In genomic region chr6:8080338-8081151, GRCh38 we compare ENCODE assay signal across 12 cellular contexts. TPM values are rescaled to one million over a fixed set of nuclear protein-coding genes. Genes with fewer than 3 reads are reported as not detected.
DNase-seq lines count a peak whose midpoint lies in the region; ATAC-seq and TF ChIP-seq lines count a peak whose summit lies in the region.
"Had no signal": no experiment of that assay in that cellular context is flagged by ENCODE, and none has a peak within 500 bp of the region (broad histone marks: within the 10 kb centered on the region; RNA-seq: fewer than 3 reads in every experiment).

No MANE protein-coding gene starts in this region.

- DNase-seq in Daoy (ENCODE audit: low read depth) (peak; percentile 55), NOMO-1 treated with DMSO at 0.1 percent for 48 hours (lab: John Stamatoyannopoulos, UW; ENCODE audit: unreplicated experiment) (peak; percentile 89), dermis blood vessel endothelial cell (peak; percentile 59), tibial nerve (ENCODE audit: low spot score in 2 of 2) (no peak), prostate gland (ENCODE audit: low spot score) (no peak), NCI-H1048 (lab: John Stamatoyannopoulos, UW) (no peak)
- DNase-seq: activated T-cell treated with anti-CD3 and anti-CD28 coated beads, Interleukin-2, amount 50 U/mL, for 24 hours; DMS 273 treated with DMSO at 0.1 percent for 48 hours; islet precursor cell had no signal

- TF ChIP-seq POLR2A in tibial nerve (IDR thresholded peaks at IDR 0.05) (no peak), prostate gland (IDR thresholded peaks at IDR 0.05) (no peak)

- ATAC-seq in GM19455 (IDR thresholded peaks at IDR 0.05; ENCODE audit: unreplicated experiment) = no peak

- no peak for TF ChIP-seq CTCF in nephron (IDR thresholded peaks at IDR 0.05; ENCODE audit: unreplicated experiment in 3 of 3)
- TF ChIP-seq CTCF in tibial nerve (IDR thresholded peaks at IDR 0.05) = no peak
- no peak for TF ChIP-seq CTCF in prostate gland (IDR thresholded peaks at IDR 0.05)

- no peaks in the 10 kb centered on the region for H3K9me3 Mint-ChIP-seq in nephron
- H3K9me3 Mint-ChIP-seq: activated T-cell treated with anti-CD3 and anti-CD28 coated beads, Interleukin-2, amount 50 U/mL, for 24 hours; T-helper 1 cell treated with Interleukin-12 subunit alpha and Interleukin-12 subunit beta and Interleukin-4 antibody, amounts not matched to agents 30 μg/mL and 1 μg/mL, for 36 hours had no signal

- H3K27me3 ChIP-seq in tibial nerve = no peaks in the 10 kb centered on the region
- H3K27me3 ChIP-seq in prostate gland (replicated peaks; ENCODE audit: insufficient read depth) = no peaks in the 10 kb centered on the region

- peak overlapping the region; percentile 89 to 98 (median 96) for H3K27ac Mint-ChIP-seq in nephron
- H3K27ac Mint-ChIP-seq: activated T-cell treated with anti-CD3 and anti-CD28 coated beads, Interleukin-2, amount 50 U/mL, for 24 hours; T-helper 1 cell treated with Interleukin-12 subunit alpha and Interleukin-12 subunit beta and Interleukin-4 antibody, amounts not matched to agents 30 μg/mL and 1 μg/mL, for 36 hours had no signal

- TF ChIP-seq EP300 in tibial nerve (IDR thresholded peaks at IDR 0.05) = no peak

- intact Hi-C loops in prostate gland (cut with DNase I) = no loop called here

- peaks cover 28% of the 10 kb centered on the region for H3K4me1 Mint-ChIP-seq in nephron

- peaks cover 4% of the 10 kb centered on the region for H3K27me3 Mint-ChIP-seq in nephron (ENCODE audit: low read depth)
- H3K27me3 Mint-ChIP-seq: activated T-cell treated with anti-CD3 and anti-CD28 coated beads, Interleukin-2, amount 50 U/mL, for 24 hours had no signal

- H3K36me3 ChIP-seq in tibial nerve (no peaks in the 10 kb centered on the region), prostate gland (no peaks in the 10 kb centered on the region)

- peaks cover 0 to 28% (median 0%) of the 10 kb centered on the region in 4 donors for H3K4me1 ChIP-seq in tibial nerve
- peaks cover 3% of the 10 kb centered on the region for H3K4me1 ChIP-seq in prostate gland (replicated peaks)

- no peaks in the 10 kb centered on the region for H3K9me3 ChIP-seq in tibial nerve
- no peaks in the 10 kb centered on the region for H3K9me3 ChIP-seq in prostate gland

- no peak overlapping the region for H3K4me3 Mint-ChIP-seq in nephron
- H3K4me3 Mint-ChIP-seq: activated T-cell treated with anti-CD3 and anti-CD28 coated beads, Interleukin-2, amount 50 U/mL, for 24 hours; T-helper 1 cell treated with Interleukin-12 subunit alpha and Interleukin-12 subunit beta and Interleukin-4 antibody, amounts not matched to agents 30 μg/mL and 1 μg/mL, for 36 hours had no signal

- H3K4me3 ChIP-seq in tibial nerve = no peak overlapping the region
- no peak overlapping the region for H3K4me3 ChIP-seq in prostate gland

- 67 to 77% methylated on average over 4 of the region's 4 CpGs for WGBS in tibial nerve, 2 donors
- WGBS in prostate gland = 53% methylated on average over 4 of the region's 4 CpGs

- H3K27ac ChIP-seq in tibial nerve = no peak overlapping the region
- H3K27ac ChIP-seq in prostate gland = no peak overlapping the region

- peaks cover 23% of the 10 kb centered on the region for H3K36me3 Mint-ChIP-seq in nephron (ENCODE audit: low read depth)

RNA-seq across cellular contexts. Expression of gene BLOC1S5, which starts 16.4 kb away (rescaled TPM):
- total RNA-seq in Daoy (2014; rRNA removed; shearing (Covaris generic)) = 14.3 and 17.2 TPM in 2 replicates
- total RNA-seq in dermis blood vessel endothelial cell = 23.1 and 23.7 TPM in 2 replicates
- 10 to 100 TPM; 10.7 to 15.3 (median 11.6) TPM for total RNA-seq in tibial nerve
- 10 to 100 TPM in 1 of 2 donors, 1 to 10 TPM in 1; 9.5 to 13.0 TPM for total RNA-seq in prostate gland

RNA-seq across cellular contexts. Expression of gene EEF1E1, which starts 21.8 kb away (rescaled TPM):
- total RNA-seq in Daoy (2014; rRNA removed; shearing (Covaris generic)) = 101 and 139 TPM in 2 replicates
- 64.0 and 99.4 TPM in 2 replicates for total RNA-seq in dermis blood vessel endothelial cell
- total RNA-seq in tibial nerve = 10 to 100 TPM; 14.7 to 44.1 (median 20.5) TPM
- total RNA-seq in prostate gland = 10 to 100 TPM; 23.1 TPM

Comparison
In these comparisons a context has a peak if more than half of its experiments do, and no peak if none do; other contexts are left out.
1. DNase-seq: peak in Daoy (single experiment), NOMO-1 treated with DMSO at 0.1 percent for 48 hours (single experiment) and dermis blood vessel endothelial cell (single experiment); none in tibial nerve (0 of 2), prostate gland (single experiment) and NCI-H1048 (single experiment).